Comparison of ENCODE assay signal across 29 cellular contexts in the genomic region with DNA sequence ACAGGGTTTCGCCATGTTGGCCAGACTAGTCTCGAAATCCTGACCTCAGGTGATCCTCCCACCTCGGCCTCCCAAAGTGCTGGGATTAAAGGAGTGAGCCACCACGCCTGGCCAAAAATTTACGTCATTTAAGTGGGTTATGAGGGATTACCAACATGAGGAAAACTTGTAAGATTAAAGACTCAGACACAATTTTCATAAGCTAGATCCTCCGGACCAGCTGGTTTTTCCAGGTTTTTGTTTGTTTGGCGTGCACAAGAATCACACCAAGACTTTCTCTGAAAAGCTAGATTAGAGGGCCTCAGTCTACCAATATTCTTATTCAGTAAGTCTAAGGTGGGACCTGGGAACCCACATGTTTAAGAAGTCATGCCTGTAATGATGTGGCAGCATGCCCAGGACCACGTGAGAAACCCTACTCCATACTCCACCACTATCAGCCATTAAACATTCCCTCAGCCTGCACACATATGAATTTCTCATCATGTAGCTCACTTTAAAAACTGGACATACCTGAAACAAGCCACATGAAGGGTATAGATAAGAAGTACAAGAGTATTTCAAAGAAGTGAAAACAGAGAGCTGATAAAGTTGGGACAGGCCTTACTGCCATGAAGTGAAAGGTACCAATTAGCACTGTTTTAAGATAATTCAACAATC.
"Had no signal": no experiment of that assay in that cellular context is flagged by ENCODE, and none has a peak within 500 bp of the region (broad histone marks: within the 10 kb centered on the region; RNA-seq: fewer than 3 reads in every experiment).

No MANE protein-coding gene starts in this region.

- H3K9me3 ChIP-seq: adrenal gland, ascending aorta, left lung, lower lobe of right lung, ovary, prostate gland, testis, transverse colon, uterus had no signal

- H3K4me3 ChIP-seq: adrenal gland, ascending aorta, left lung, lower lobe of right lung, ovary, prostate gland, testis, transverse colon, uterus had no signal

- H3K27me3 ChIP-seq: adrenal gland, ascending aorta, left lung, ovary, testis, transverse colon, uterus had no signal

- DNase-seq: activated CD4-positive, alpha-beta memory T cell treated with anti-CD3 and anti-CD28 coated beads for 36 hours; activated CD4-positive, alpha-beta T cell treated with anti-CD3 and anti-CD28 coated beads, Interleukin-2, amount 10 ng/mL, durations not matched to agents 24 days and 14 days; activated CD4-positive, CD25-positive, alpha-beta regulatory T cell treated with anti-CD3 and anti-CD28 coated beads, Interleukin-2, amount 50 U/mL, for 72 hours; activated CD8-positive, alpha-beta memory T cell treated with anti-CD3 and anti-CD28 coated beads, Interleukin-2, amount 50 U/mL, for 4 hours; activated effector memory CD4-positive, alpha-beta T cell treated with anti-CD3 and anti-CD28 coated beads, Interleukin-2, amount 50 U/mL, for 16 hours; activated naive CD4-positive, alpha-beta T cell treated with anti-CD3 and anti-CD28 coated beads for 36 hours; activated naive CD8-positive, alpha-beta T cell treated with anti-CD3 and anti-CD28 coated beads for 36 hours; activated T-cell treated with anti-CD3 and anti-CD28 coated beads, Interleukin-2, amount 50 U/mL, for 1 hour; adrenal gland; caudate nucleus; cortex of kidney; foreskin melanocyte; kidney glomerular epithelial cell; left lung; lower lobe of right lung; mesenchymal stem cell; ovary; stimulated activated CD4-positive, alpha-beta T cell treated with anti-CD3 and anti-CD28 coated beads, Interleukin-15, amount 100 ng/mL, for 24 hours; stimulated activated CD4-positive, alpha-beta T cell treated with anti-CD3 and anti-CD28 coated beads, Interleukin-2, amount 100 ng/mL, for 24 hours; stimulated activated naive CD4-positive, alpha-beta T cell; T1000; testis; transverse colon; uterus; WERI-Rb-1 had no signal

- H3K4me1 ChIP-seq: adrenal gland, ascending aorta, left lung, lower lobe of right lung, prostate gland, testis, transverse colon, uterus had no signal

- H3K36me3 ChIP-seq: adrenal gland, ascending aorta, left lung, lower lobe of right lung, ovary, prostate gland, transverse colon, uterus, WERI-Rb-1 had no signal

- ATAC-seq: esophagus mucosa, left lung had no signal

- FAIRE-seq: endothelial cell of umbilical vein had no signal

- H3K27ac ChIP-seq: adrenal gland, ascending aorta, left lung, lower lobe of right lung, ovary, prostate gland, testis, transverse colon, uterus, WERI-Rb-1 had no signal
